In the genomic region with DNA sequence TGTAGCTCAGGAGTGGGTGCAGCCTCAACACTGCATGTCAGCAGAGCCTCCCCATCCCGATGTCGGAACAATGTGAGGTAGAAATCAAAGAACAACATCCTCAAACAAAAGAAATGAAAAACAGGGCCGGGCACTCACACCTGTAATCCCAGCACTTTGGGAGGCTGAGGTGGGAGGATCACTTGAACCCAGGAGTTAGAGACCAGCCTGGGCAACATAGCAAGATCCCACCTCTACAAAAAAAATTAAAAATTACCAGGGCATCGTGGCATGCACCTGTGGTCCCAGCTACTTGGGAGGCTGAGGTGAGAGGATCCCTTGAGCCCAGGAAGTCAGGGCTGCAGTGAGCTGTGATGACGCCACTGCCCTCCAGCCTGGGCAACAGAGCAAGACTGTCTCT, we compare ENCODE assay signal across 2 cellular contexts. TPM values are rescaled to one million over a fixed set of nuclear protein-coding genes. Genes with fewer than 3 reads are reported as not detected.
"Had no signal": no experiment of that assay in that cellular context is flagged by ENCODE, and none has a peak within 500 bp of the region (broad histone marks: within the 10 kb centered on the region; RNA-seq: fewer than 3 reads in every experiment).

No MANE protein-coding gene starts in this region.

RNA-seq across cellular contexts. Expression of gene GPER1, which starts 55.1 kb away (rescaled TPM):
- total RNA-seq: GM23338, H9 had no signal
